8 cellular contexts compared by ENCODE assay signal in genomic region chr3:160343132-160343531, GRCh38. TPM values are rescaled to one million over a fixed set of nuclear protein-coding genes. Genes with fewer than 3 reads are reported as not detected.
DNase-seq lines count a peak whose midpoint lies in the region; ATAC-seq and TF ChIP-seq lines count a peak whose summit lies in the region.

No MANE protein-coding gene starts in this region.

- no peak for ATAC-seq in GM19023 (IDR thresholded peaks at IDR 0.05; ENCODE audit: unreplicated experiment)
- no peak for ATAC-seq in HG02981 (IDR thresholded peaks at IDR 0.05; ENCODE audit: unreplicated experiment)

- 83% methylated on average over 1 of the region's 1 CpG; no CpG with 5 or more reads in 1 of the 2 experiments for WGBS in endodermal cell (ENCODE audit: insufficient coverage in 1 of 2, insufficient read length in 1 of 2), 2 experiments
- WGBS in smooth muscle cell (ENCODE audit: low lambda C conversion rate) = 78% methylated on average over 1 of the region's 1 CpG

- H3K36me3 ChIP-seq in endodermal cell (ENCODE audit: control insufficient read depth, insufficient read depth, low read length) = no peaks in the 10 kb centered on the region
- H3K36me3 ChIP-seq in smooth muscle cell (ENCODE audit: low read depth) = peaks cover 7% of the 10 kb centered on the region

- TF ChIP-seq CTCF in endodermal cell (conservative IDR thresholded peaks at IDR 0.05) = peak; percentile 62
- TF ChIP-seq CTCF in smooth muscle cell (IDR thresholded peaks at IDR 0.05; ENCODE audit: borderline replicate concordance, insufficient read depth, poor library complexity, severe bottlenecking) = peak; percentile 56

- H3K4me1 Mint-ChIP-seq in endodermal cell = no peaks in the 10 kb centered on the region

- H3K9me3 Mint-ChIP-seq in endodermal cell = peaks cover 1% of the 10 kb centered on the region

- H3K27me3 ChIP-seq in endodermal cell (ENCODE audit: control insufficient read depth, insufficient read depth, low read length, poor library complexity, severe bottlenecking) (no peaks in the 10 kb centered on the region), smooth muscle cell (ENCODE audit: low read depth) (no peaks in the 10 kb centered on the region)

- H3K4me3 ChIP-seq in endodermal cell (ENCODE audit: low read length) (no peak overlapping the region), smooth muscle cell (no peak overlapping the region)

- H3K36me3 Mint-ChIP-seq in endodermal cell (ENCODE audit: low read depth) = peaks cover 10% of the 10 kb centered on the region

- H3K9me3 ChIP-seq in endodermal cell (ENCODE audit: control insufficient read depth, low read length) (peaks cover 4% of the 10 kb centered on the region), smooth muscle cell (replicated peaks; ENCODE audit: low read depth) (no peaks in the 10 kb centered on the region)

- no peaks in the 10 kb centered on the region for H3K27me3 Mint-ChIP-seq in endodermal cell (ENCODE audit: insufficient read depth)

- DNase-seq in SIG-M5 treated with dmso at 0.1 percent for 504 hours (lab: John Stamatoyannopoulos, UW; ENCODE audit: unreplicated experiment) (peak; percentile 29), SIG-M5 (lab: John Stamatoyannopoulos, UW) (no peak), NCI-H748 (lab: John Stamatoyannopoulos, UW; ENCODE audit: unreplicated experiment) (peak; percentile 18), endodermal cell (no peak), smooth muscle cell (lab: John Stamatoyannopoulos, UW; ENCODE audit: unreplicated experiment) (no peak), AG20443 (ENCODE audit: low spot score) (no peak)

- H3K27ac ChIP-seq in endodermal cell (ENCODE audit: low read depth, low read length) = no peak overlapping the region
- no peak overlapping the region for H3K27ac ChIP-seq in smooth muscle cell (ENCODE audit: low read depth)

- H3K27ac Mint-ChIP-seq in endodermal cell = no peak overlapping the region

- H2AFZ ChIP-seq in smooth muscle cell (ENCODE audit: low read depth) = no peak overlapping the region

- no peaks in the 10 kb centered on the region for H3K4me1 ChIP-seq in endodermal cell (ENCODE audit: control insufficient read depth, insufficient read depth, low read length)
- H3K4me1 ChIP-seq in smooth muscle cell (ENCODE audit: low read depth) = no peaks in the 10 kb centered on the region

- H3K79me2 ChIP-seq in smooth muscle cell (ENCODE audit: low read depth) = no peaks in the 10 kb centered on the region

- H3K9ac ChIP-seq in endodermal cell (ENCODE audit: extremely low read depth, low read length, poor library complexity, severe bottlenecking) = no peak overlapping the region
- H3K9ac ChIP-seq in smooth muscle cell (ENCODE audit: low read depth) = no peak overlapping the region

- no peaks in the 10 kb centered on the region for H4K20me1 ChIP-seq in smooth muscle cell (ENCODE audit: low read depth)

- no peak overlapping the region for H3K4me2 ChIP-seq in smooth muscle cell

- H3K4me3 Mint-ChIP-seq in endodermal cell = no peak overlapping the region

- H3F3A ChIP-seq in smooth muscle cell (ENCODE audit: low read depth) = no peaks in the 10 kb centered on the region

RNA-seq across cellular contexts. Expression of gene IFT80, which starts 55.9 kb away (rescaled TPM):
- total RNA-seq in endodermal cell (10 to 100 TPM; 35.0 to 40.6 TPM), smooth muscle cell (43.5 and 61.5 TPM in 2 replicates)
- 39.7 TPM for polyA plus RNA-seq in endodermal cell (2013, experiment 1 of 2)
- 39.5 TPM for polyA plus RNA-seq in endodermal cell (2013, experiment 2 of 2)
- 7.9 and 8.3 TPM in 2 replicates for polyA plus RNA-seq in smooth muscle cell

RNA-seq across cellular contexts. Expression of gene SMC4, which starts 56.3 kb away (rescaled TPM):
- total RNA-seq in endodermal cell (100 to 1,000 TPM in 1 of 2 donors, 10 to 100 TPM in 1; 97.5 to 139 TPM), smooth muscle cell (71.7 and 122 TPM in 2 replicates)
- 180 TPM for polyA plus RNA-seq in endodermal cell (2013, experiment 1 of 2)
- polyA plus RNA-seq in endodermal cell (2013, experiment 2 of 2) = 174 TPM
- polyA plus RNA-seq in smooth muscle cell = 55.1 and 64.5 TPM in 2 replicates

Comparison
In these comparisons a context has a peak if more than half of its experiments do, and no peak if none do; other contexts are left out.
1. DNase-seq: peak in SIG-M5 treated with dmso at 0.1 percent for 504 hours (single experiment) and NCI-H748 (single experiment); none in SIG-M5 (single experiment), endodermal cell (single experiment), smooth muscle cell (single experiment) and AG20443 (single experiment).